8 cellular contexts compared by ENCODE assay signal in the genomic region with DNA sequence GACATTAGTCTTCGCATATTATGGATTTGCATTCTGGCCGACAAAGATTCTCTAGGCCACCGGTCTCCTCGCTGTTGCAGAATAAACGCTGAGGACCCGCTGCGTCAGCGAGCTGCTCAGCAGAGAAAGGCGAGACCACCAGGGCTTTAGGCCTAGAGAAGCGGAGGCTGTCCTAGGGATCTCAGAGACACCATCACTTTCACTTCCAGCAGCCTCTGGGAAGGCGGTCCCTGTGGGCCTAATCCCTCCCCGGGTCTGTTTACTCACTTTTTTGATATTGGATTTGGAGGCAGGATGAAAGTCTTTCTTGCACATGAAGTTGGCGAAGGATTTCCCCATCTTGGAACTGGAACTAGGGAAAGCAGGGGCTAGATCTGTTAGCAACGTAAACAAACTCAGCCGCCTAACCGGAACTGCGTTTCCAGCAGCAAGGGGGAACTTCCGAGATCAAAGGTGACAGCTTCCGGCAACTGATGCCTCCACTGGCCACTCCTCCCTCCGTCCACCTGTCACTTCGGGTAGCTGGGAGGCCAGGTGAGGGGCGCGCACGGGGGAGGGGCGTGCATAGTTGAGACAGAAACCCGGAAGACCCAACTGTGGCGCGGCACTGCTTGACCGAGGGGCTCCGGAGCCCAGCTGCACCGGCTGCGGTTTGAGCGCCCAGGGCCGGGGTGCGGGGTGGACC.
DNase-seq lines count a peak whose midpoint lies in the region; ATAC-seq and FAIRE-seq lines count a peak whose summit lies in the region.

A gene with protein sequence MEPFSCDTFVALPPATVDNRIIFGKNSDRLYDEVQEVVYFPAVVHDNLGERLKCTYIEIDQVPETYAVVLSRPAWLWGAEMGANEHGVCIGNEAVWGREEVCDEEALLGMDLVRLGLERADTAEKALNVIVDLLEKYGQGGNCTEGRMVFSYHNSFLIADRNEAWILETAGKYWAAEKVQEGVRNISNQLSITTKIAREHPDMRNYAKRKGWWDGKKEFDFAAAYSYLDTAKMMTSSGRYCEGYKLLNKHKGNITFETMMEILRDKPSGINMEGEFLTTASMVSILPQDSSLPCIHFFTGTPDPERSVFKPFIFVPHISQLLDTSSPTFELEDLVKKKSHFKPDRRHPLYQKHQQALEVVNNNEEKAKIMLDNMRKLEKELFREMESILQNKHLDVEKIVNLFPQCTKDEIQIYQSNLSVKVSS (plus strand): TSS at position 447 of the 685 bp plus-strand sequence. CDS start 2,554 bp downstream, outside the sequence.

- ATAC-seq in GM18873 (IDR thresholded peaks at IDR 0.05; ENCODE audit: low FRiP score, unreplicated experiment) (peak; percentile 87), HG03139 (IDR thresholded peaks at IDR 0.05; ENCODE audit: unreplicated experiment) (peak; percentile 97)
- ATAC-seq in central memory CD8-positive, alpha-beta T cell (replicated peaks; ENCODE audit: extremely low read depth, poor library complexity, severe bottlenecking), result peak; percentile 89

- DNase-seq in AG08395 (ENCODE audit: low spot score) (peak; percentile 83), NCI-H2227 treated with DMSO at 0.1 percent for 48 hours (lab: John Stamatoyannopoulos, UW) (peak; percentile 90)
- DNase-seq in activated CD4-positive, CD25-positive, alpha-beta regulatory T cell treated with anti-CD3 and anti-CD28 coated beads, Interleukin-2, amount 50 U/mL, for 16 hours (ENCODE audit: low read depth, low spot score), result peak; percentile 65
- peak; percentile 62 to 67 for DNase-seq in central memory CD8-positive, alpha-beta T cell (ENCODE audit: low spot score in 2 of 2)
- peak; percentile 66 for DNase-seq in stimulated activated CD4-positive, alpha-beta T cell treated with anti-CD3 and anti-CD28 coated beads, Interleukin-12 subunit alpha, Interleukin-12 subunit beta, amount 100 ng/mL, for 4 hours

- FAIRE-seq in islet of Langerhans (lab: Jason Lieb, UNC), result peak; percentile 97

- H3K27me3 Mint-ChIP-seq in central memory CD8-positive, alpha-beta T cell, result no peaks in the 10 kb centered on the region

- no peaks in the 10 kb centered on the region for H3K9me3 Mint-ChIP-seq in central memory CD8-positive, alpha-beta T cell

- peaks cover 44% of the 10 kb centered on the region for H3K4me1 Mint-ChIP-seq in central memory CD8-positive, alpha-beta T cell

- peaks cover 19% of the 10 kb centered on the region for H3K36me3 Mint-ChIP-seq in central memory CD8-positive, alpha-beta T cell (ENCODE audit: insufficient read depth)

- H3K27ac Mint-ChIP-seq in central memory CD8-positive, alpha-beta T cell (ENCODE audit: low read depth), result peak within 1 kb of the TSS; percentile 99

- H3K4me3 Mint-ChIP-seq in central memory CD8-positive, alpha-beta T cell, result peak within 1 kb of the TSS; percentile 99

Comparison
In these comparisons a context has a peak if more than half of its experiments do, and no peak if none do; other contexts are left out.
1. Peak in every context shown above with its lines: DNase-seq and ATAC-seq.